Comparison of ENCODE assay signal across 12 cellular contexts in genomic region chr22:46574438-46574992, GRCh38. TPM values are rescaled to one million over a fixed set of nuclear protein-coding genes. Genes with fewer than 3 reads are reported as not detected.
A peak's percentile ranks its signal among the peaks of the same experiment; 100 is the strongest.
DNase-seq lines count a peak whose midpoint lies in the region; ATAC-seq and TF ChIP-seq lines count a peak whose summit lies in the region.
"Had no signal": no experiment of that assay in that cellular context is flagged by ENCODE, and none has a peak within 500 bp of the region (broad histone marks: within the 10 kb centered on the region; RNA-seq: fewer than 3 reads in every experiment).

No MANE protein-coding gene starts in this region.

- H3K9me3 ChIP-seq in mucosa of stomach (ENCODE audit: control insufficient read depth, low read length) (no peaks in the 10 kb centered on the region), WERI-Rb-1 (ENCODE audit: severe bottlenecking) (peaks cover 5% of the 10 kb centered on the region)
- H3K9me3 ChIP-seq: thyroid gland had no signal

- peaks cover 16% of the 10 kb centered on the region for H3K27me3 Mint-ChIP-seq in endothelial cell (ENCODE audit: unreplicated experiment)

- peaks cover 57% of the 10 kb centered on the region for H3K4me1 ChIP-seq in mucosa of stomach (ENCODE audit: control insufficient read depth, insufficient read depth, low read length)

- peaks cover 21% of the 10 kb centered on the region for H3K4me1 Mint-ChIP-seq in endothelial cell (ENCODE audit: unreplicated experiment)

- H3K36me3 Mint-ChIP-seq in endothelial cell (ENCODE audit: low read depth, unreplicated experiment) = peaks cover 4% of the 10 kb centered on the region

- ATAC-seq in Right ventricle myocardium inferior = no peak
- ATAC-seq: K562 had no signal

- no peak overlapping the region for H3K4me3 ChIP-seq in mucosa of stomach (ENCODE audit: low read length)
- H3K4me3 ChIP-seq in WERI-Rb-1 (ENCODE audit: low read depth, low read length) = no peak overlapping the region
- no peak overlapping the region for H3K4me3 ChIP-seq in coronary artery
- H3K4me3 ChIP-seq: K562, thyroid gland had no signal

- H3K9me3 Mint-ChIP-seq in endothelial cell (ENCODE audit: unreplicated experiment) = no peaks in the 10 kb centered on the region

- intact Hi-C loops in Right ventricle myocardium inferior (cut with DNase I) = no loop called here
- intact Hi-C loops in cardiac septum (cut with DNase I) = no loop called here

- H3K9ac ChIP-seq in mucosa of stomach (ENCODE audit: low read length) = peak overlapping the region; percentile 55

- H3K4me3 Mint-ChIP-seq in endothelial cell (ENCODE audit: unreplicated experiment) = peak overlapping the region; percentile 79

- H3K27ac Mint-ChIP-seq in endothelial cell (ENCODE audit: unreplicated experiment) = peak overlapping the region; percentile 97

- no peak overlapping the region for H3K27ac ChIP-seq in WERI-Rb-1
- no peak overlapping the region for H3K27ac ChIP-seq in coronary artery

- no peak for TF ChIP-seq CTCF in endothelial cell (IDR thresholded peaks at IDR 0.05; ENCODE audit: unreplicated experiment)
- TF ChIP-seq CTCF in WERI-Rb-1 (IDR thresholded peaks at IDR 0.05; ENCODE audit: low read depth, low read length) = no peak
- TF ChIP-seq CTCF in coronary artery (IDR thresholded peaks at IDR 0.05) = no peak

- H3K36me3 ChIP-seq in mucosa of stomach (ENCODE audit: control insufficient read depth, insufficient read depth, low read length) (no peaks in the 10 kb centered on the region), WERI-Rb-1 (no peaks in the 10 kb centered on the region)
- H3K36me3 ChIP-seq: thyroid gland had no signal

- no peaks in the 10 kb centered on the region for H3K27me3 ChIP-seq in mucosa of stomach (ENCODE audit: control insufficient read depth, insufficient read depth, low read length)
- H3K27me3 ChIP-seq in WERI-Rb-1 (ENCODE audit: insufficient read depth, low read depth, severe bottlenecking) = no peaks in the 10 kb centered on the region
- H3K27me3 ChIP-seq: thyroid gland had no signal

- DNase-seq in Right ventricle myocardium inferior (ENCODE audit: missing footprints) = peak; percentile 33
- no peak for DNase-seq in cardiac septum (ENCODE audit: low spot score)
- DNase-seq in endothelial cell (ENCODE audit: low spot score) = no peak
- DNase-seq in HPDE6-E6E7 (ENCODE audit: extremely low spot score) = no peak
- DNase-seq in WERI-Rb-1 = no peak
- no peak for DNase-seq in CD1c-positive myeloid dendritic cell (ENCODE audit: extremely low spot score)
- no peak for DNase-seq in coronary artery (ENCODE audit: low spot score)
- DNase-seq: activated CD4-positive, alpha-beta T cell treated with anti-CD3 and anti-CD28 coated beads, Interleukin-2, amount 50 U/mL, for 48 hours; NCI-H1436; thyroid gland had no signal

RNA-seq across cellular contexts. Expression of gene CELSR1, which starts 37.1 kb away (rescaled TPM):
- total RNA-seq in Right ventricle myocardium inferior = 8.4 TPM
- total RNA-seq in cardiac septum = 13.3 TPM
- total RNA-seq in endothelial cell (ENCODE audit: unreplicated experiment) = 7.7 TPM

RNA-seq across cellular contexts. Expression of gene GRAMD4, which starts 45.7 kb away (rescaled TPM):
- total RNA-seq in Right ventricle myocardium inferior (80.0 TPM), cardiac septum (64.8 TPM), endothelial cell (ENCODE audit: unreplicated experiment) (42.7 TPM)
